ENCODE assay signal across 9 cellular contexts in genomic region chr1:226798427-226799411, GRCh38. TPM values are rescaled to one million over a fixed set of nuclear protein-coding genes. Genes with fewer than 3 reads are reported as not detected.
DNase-seq lines count a peak whose midpoint lies in the region; ATAC-seq and TF ChIP-seq lines count a peak whose summit lies in the region.
"Had no signal": no experiment of that assay in that cellular context is flagged by ENCODE, and none has a peak within 500 bp of the region (broad histone marks: within the 10 kb centered on the region; RNA-seq: fewer than 3 reads in every experiment).

No MANE protein-coding gene starts in this region.

- H3K27ac Mint-ChIP-seq in MCF 10A (ENCODE audit: low read depth, unreplicated experiment), result peak overlapping the region; percentile 32
- peak overlapping the region; percentile 98 for H3K27ac Mint-ChIP-seq in T-helper 17 cell
- H3K27ac Mint-ChIP-seq in central memory CD8-positive, alpha-beta T cell (ENCODE audit: low read depth), result peak overlapping the region; percentile 95

- peaks cover 8% of the 10 kb centered on the region for H3K27me3 Mint-ChIP-seq in MCF 10A (ENCODE audit: insufficient read depth, unreplicated experiment)
- peaks cover 3% of the 10 kb centered on the region for H3K27me3 Mint-ChIP-seq in T-helper 17 cell
- H3K27me3 Mint-ChIP-seq in central memory CD8-positive, alpha-beta T cell, result no peaks in the 10 kb centered on the region

- DNase-seq in MCF 10A (ENCODE audit: unreplicated experiment) (no peak), breast epithelium (ENCODE audit: low spot score in 2 of 2) (no peak), T-helper 17 cell (peak in 2 of 3 donors; percentile 35 to 36), posterior cingulate gyrus (no peak), NCI-H146 (lab: John Stamatoyannopoulos, UW) (no peak)
- DNase-seq in central memory CD8-positive, alpha-beta T cell (ENCODE audit: low spot score in 2 of 2), result peak; percentile 32 to 51
- DNase-seq in stimulated activated CD8-positive, alpha-beta memory T cell treated with anti-CD3 and anti-CD28 coated beads, Interleukin-2, amount 100 ng/mL, for 1 hour (ENCODE audit: low read depth in 2 of 2), result peak; percentile 23 to 44

- H3K27ac ChIP-seq in breast epithelium, result peak overlapping the region in 1 of 2 donors; percentile 53
- H3K27ac ChIP-seq: A549 had no signal

- no peak overlapping the region for H3K4me3 ChIP-seq in breast epithelium
- H3K4me3 ChIP-seq: A549 had no signal

- no peaks in the 10 kb centered on the region for H3K4me1 ChIP-seq in breast epithelium
- H3K4me1 ChIP-seq: A549 had no signal

- H3K27me3 ChIP-seq in breast epithelium, result no peaks in the 10 kb centered on the region

- POLR2A ChIA-PET in MCF 10A (lab: Yijun Ruan, JAX), result interaction anchor here (1.7 kb wide), 1 partner anchor 16 kb away, joined by 11 read pairs; no protein-coding TSS in a partner anchor

- no peaks in the 10 kb centered on the region for H3K9me3 ChIP-seq in breast epithelium
- no peaks in the 10 kb centered on the region for H3K9me3 ChIP-seq in T-helper 17 cell (ENCODE audit: control insufficient read depth, low read length, poor library complexity, severe bottlenecking)
- H3K9me3 ChIP-seq: A549 had no signal

- intact Hi-C loops in MCF 10A (cut with micrococcal nuclease), result no loop called here
- intact Hi-C loops in breast epithelium (cut with DNase I; ENCODE audit: low total_unique reads), result loop anchor here (2.0 kb wide), 1 partner anchor 52 kb away; no protein-coding TSS in a partner anchor
- intact Hi-C loops in posterior cingulate gyrus (cut with DNase I), result no loop called here

- no peak for TF ChIP-seq CTCF in MCF 10A (IDR thresholded peaks at IDR 0.05; ENCODE audit: unreplicated experiment)
- no peak for TF ChIP-seq CTCF in breast epithelium (IDR thresholded peaks at IDR 0.05)

- CTCF ChIA-PET in MCF 10A (lab: Yijun Ruan, JAX), result interaction anchor here (1.3 kb wide), 1 partner anchor 16 kb away, joined by 6 read pairs; no protein-coding TSS in a partner anchor

- H3K36me3 Mint-ChIP-seq in MCF 10A (ENCODE audit: insufficient read depth, unreplicated experiment), result no peaks in the 10 kb centered on the region
- H3K36me3 Mint-ChIP-seq in T-helper 17 cell (ENCODE audit: low read depth), result peaks cover 1% of the 10 kb centered on the region
- H3K36me3 Mint-ChIP-seq in central memory CD8-positive, alpha-beta T cell (ENCODE audit: insufficient read depth), result peaks cover 3% of the 10 kb centered on the region

- H3K4me3 Mint-ChIP-seq in MCF 10A (ENCODE audit: unreplicated experiment), result no peak overlapping the region
- H3K4me3 Mint-ChIP-seq in T-helper 17 cell, result peak overlapping the region; percentile 82
- H3K4me3 Mint-ChIP-seq in central memory CD8-positive, alpha-beta T cell, result peak overlapping the region; percentile 64

- ATAC-seq in T-helper 17 cell, result peak; percentile 92
- ATAC-seq in central memory CD8-positive, alpha-beta T cell (replicated peaks; ENCODE audit: extremely low read depth, poor library complexity, severe bottlenecking), result peak; percentile 87
- no peak for ATAC-seq in GM19452 (IDR thresholded peaks at IDR 0.05; ENCODE audit: unreplicated experiment)
- ATAC-seq: A549 had no signal

- H3K36me3 ChIP-seq in breast epithelium, result no peaks in the 10 kb centered on the region

- no TSS peak for BruUV-seq in MCF 10A (replicated peaks; lab: Mats Ljungman, UMichigan)

- no peak for TF ChIP-seq POLR2A in breast epithelium (IDR thresholded peaks at IDR 0.05)

- H3K4me1 Mint-ChIP-seq in MCF 10A (ENCODE audit: insufficient read depth, unreplicated experiment) (no peaks in the 10 kb centered on the region), T-helper 17 cell (peaks cover 39% of the 10 kb centered on the region)
- peaks cover 27% of the 10 kb centered on the region for H3K4me1 Mint-ChIP-seq in central memory CD8-positive, alpha-beta T cell

- no peaks in the 10 kb centered on the region for H3K9me3 Mint-ChIP-seq in MCF 10A (ENCODE audit: unreplicated experiment)
- H3K9me3 Mint-ChIP-seq in central memory CD8-positive, alpha-beta T cell, result no peaks in the 10 kb centered on the region

RNA-seq across cellular contexts. Expression of gene ITPKB, which starts 59.6 kb away (rescaled TPM):
- total RNA-seq in MCF 10A (2022) (9.5 and 12.6 TPM in 2 replicates), breast epithelium (10 to 100 TPM; 24.0 to 37.6 (median 25.6) TPM), T-helper 17 cell (100 to 1,000 TPM; 128 to 166 TPM)

Comparison
In these comparisons a context has a peak if more than half of its experiments do, and no peak if none do; other contexts are left out.
1. DNase-seq: peak in T-helper 17 cell (2 of 3), central memory CD8-positive, alpha-beta T cell (2 of 2) and stimulated activated CD8-positive, alpha-beta memory T cell treated with anti-CD3 and anti-CD28 coated beads, Interleukin-2, amount 100 ng/mL, for 1 hour (2 of 2); none in MCF 10A (single experiment), breast epithelium (0 of 2), posterior cingulate gyrus (0 of 10) and NCI-H146 (single experiment).
2. H3K27ac Mint-ChIP-seq: peak in every context shown above with its lines; median percentile 98 in T-helper 17 cell; 95 in central memory CD8-positive, alpha-beta T cell; 32 in MCF 10A.